ENCODE assay signal across 9 cellular contexts in genomic region chr3:94064243-94064642, GRCh38. TPM values are rescaled to one million over a fixed set of nuclear protein-coding genes. Genes with fewer than 3 reads are reported as not detected.
DNase-seq lines count a peak whose midpoint lies in the region; ATAC-seq and TF ChIP-seq lines count a peak whose summit lies in the region.
"Had no signal": no experiment of that assay in that cellular context is flagged by ENCODE, and none has a peak within 500 bp of the region (broad histone marks: within the 10 kb centered on the region; RNA-seq: fewer than 3 reads in every experiment).

No MANE protein-coding gene starts in this region.

- TF ChIP-seq CTCF in fibroblast of the aortic adventitia (IDR thresholded peaks at IDR 0.05; ENCODE audit: insufficient read depth, low read length) = no peak

- no peaks in the 10 kb centered on the region for H3K9me3 Mint-ChIP-seq in activated T-cell treated with anti-CD3 and anti-CD28 coated beads, Interleukin-2, amount 50 U/mL, for 4 hours

- H3K36me3 Mint-ChIP-seq in activated T-cell treated with anti-CD3 and anti-CD28 coated beads, Interleukin-2, amount 50 U/mL, for 4 hours (ENCODE audit: insufficient read depth) = peaks cover 32% of the 10 kb centered on the region
- H3K36me3 Mint-ChIP-seq in T-helper 17 cell (ENCODE audit: low read depth) = peaks cover 8% of the 10 kb centered on the region

- DNase-seq in activated T-cell treated with anti-CD3 and anti-CD28 coated beads, Interleukin-2, amount 50 U/mL, for 4 hours = no peak
- no peak for DNase-seq in activated T-cell treated with anti-CD3 and anti-CD28 coated beads, Interleukin-2, amount 50 U/mL, for 1 hour
- DNase-seq in T-helper 17 cell (no peak), fibroblast of the aortic adventitia (ENCODE audit: low read depth) (peak; percentile 56), NCI-H1092 treated with DMSO at 0.1 percent for 48 hours (lab: John Stamatoyannopoulos, UW) (no peak)
- DNase-seq in activated CD4-positive, alpha-beta T cell treated with anti-CD3 and anti-CD28 coated beads, Interleukin-2, amount 50 U/mL, for 1 hour = no peak

- H3K4me3 ChIP-seq in fibroblast of the aortic adventitia (ENCODE audit: low read depth, low read length) = peak overlapping the region; percentile 84
- H3K4me3 ChIP-seq in stomach smooth muscle (ENCODE audit: low read length in 2 of 2) = peak overlapping the region; percentile 90 to 91

- peaks cover 7% of the 10 kb centered on the region for H3K4me1 ChIP-seq in stomach smooth muscle (ENCODE audit: control insufficient read depth, insufficient read depth, low read length)

- no peak overlapping the region for H3K27ac ChIP-seq in stomach smooth muscle (ENCODE audit: low read length)

- H3K36me3 ChIP-seq in stomach smooth muscle (ENCODE audit: control insufficient read depth in 2 of 2, insufficient read depth in 2 of 2, low read length in 2 of 2) = peaks cover 5 to 6% of the 10 kb centered on the region in 2 donors

- H3K27me3 Mint-ChIP-seq in activated T-cell treated with anti-CD3 and anti-CD28 coated beads, Interleukin-2, amount 50 U/mL, for 4 hours (ENCODE audit: low read depth) = no peaks in the 10 kb centered on the region
- no peaks in the 10 kb centered on the region for H3K27me3 Mint-ChIP-seq in T-helper 17 cell

- H3K4me1 Mint-ChIP-seq in activated T-cell treated with anti-CD3 and anti-CD28 coated beads, Interleukin-2, amount 50 U/mL, for 4 hours (ENCODE audit: low read depth) = peaks cover 53% of the 10 kb centered on the region
- peaks cover 31% of the 10 kb centered on the region for H3K4me1 Mint-ChIP-seq in T-helper 17 cell

- no peak for ATAC-seq in activated T-cell treated with anti-CD3 and anti-CD28 coated beads, Interleukin-2, amount 50 U/mL, for 4 hours
- ATAC-seq in T-helper 17 cell = no peak
- no peak for ATAC-seq in GM21717 (IDR thresholded peaks at IDR 0.05; ENCODE audit: unreplicated experiment)

- H3K9me3 ChIP-seq in T-helper 17 cell (ENCODE audit: control insufficient read depth, low read length, poor library complexity, severe bottlenecking) (no peaks in the 10 kb centered on the region), stomach smooth muscle (ENCODE audit: control insufficient read depth in 2 of 2, low read length in 2 of 2) (no peaks in the 10 kb centered on the region)

- H3K27ac Mint-ChIP-seq in T-helper 17 cell = peak overlapping the region; percentile 100

- H3K4me3 Mint-ChIP-seq in activated T-cell treated with anti-CD3 and anti-CD28 coated beads, Interleukin-2, amount 50 U/mL, for 4 hours = peak overlapping the region; percentile 93
- H3K4me3 Mint-ChIP-seq in T-helper 17 cell = peak overlapping the region; percentile 97

- no peak overlapping the region for H3K9ac ChIP-seq in stomach smooth muscle (ENCODE audit: low read length in 2 of 2)

- H3K27me3 ChIP-seq in stomach smooth muscle (ENCODE audit: control insufficient read depth in 1 of 2, insufficient read depth in 2 of 2, low read length in 2 of 2) = no peaks in the 10 kb centered on the region

RNA-seq across cellular contexts. Expression of gene NSUN3, which starts 1.4 kb away (rescaled TPM):
- 10 to 100 TPM; 14.0 to 19.3 (median 14.5) TPM for total RNA-seq in activated T-cell treated with anti-CD3 and anti-CD28 coated beads, Interleukin-2, amount 50 U/mL, for 4 hours
- total RNA-seq in T-helper 17 cell (10 to 100 TPM; 16.7 to 18.1 TPM), fibroblast of the aortic adventitia (ENCODE audit: low replicate concordance) (16.4 and 17.8 TPM in 2 replicates)

RNA-seq across cellular contexts. Expression of gene DHFR2, which starts 1.5 kb away (rescaled TPM):
- total RNA-seq in activated T-cell treated with anti-CD3 and anti-CD28 coated beads, Interleukin-2, amount 50 U/mL, for 4 hours = 1 to 10 TPM; 5.2 to 7.5 (median 7.1) TPM
- total RNA-seq in T-helper 17 cell (1 to 10 TPM; 2.4 to 2.6 TPM), fibroblast of the aortic adventitia (ENCODE audit: low replicate concordance) (3.7 and 6.9 TPM in 2 replicates)

RNA-seq across cellular contexts. Expression of gene STX19, which starts 35.8 kb away (rescaled TPM):
- not detected for total RNA-seq in activated T-cell treated with anti-CD3 and anti-CD28 coated beads, Interleukin-2, amount 50 U/mL, for 4 hours
- not detected for total RNA-seq in T-helper 17 cell
- total RNA-seq in fibroblast of the aortic adventitia (ENCODE audit: low replicate concordance) = not detected in 2 replicates
- total RNA-seq: dermis microvascular lymphatic vessel endothelial cell had no signal
